Comparison of ENCODE assay signal across 12 cellular contexts in genomic region chr5:17276445-17276844, GRCh38. TPM values are rescaled to one million over a fixed set of nuclear protein-coding genes. Genes with fewer than 3 reads are reported as not detected.
DNase-seq lines count a peak whose midpoint lies in the region; ATAC-seq and TF ChIP-seq lines count a peak whose summit lies in the region.
"Had no signal": no experiment of that assay in that cellular context is flagged by ENCODE, and none has a peak within 500 bp of the region (broad histone marks: within the 10 kb centered on the region; RNA-seq: fewer than 3 reads in every experiment).

No MANE protein-coding gene starts in this region.

- TF ChIP-seq CTCF in GM13977 (IDR thresholded peaks at IDR 0.05; ENCODE audit: extremely low read depth, insufficient read depth, missing control alignments) (no peak), type B pancreatic cell (conservative IDR thresholded peaks at IDR 0.05) (no peak)

- in situ Hi-C loops in GM13977 (cut with MboI; ENCODE audit: low pct_unique_long_range_greater_than_20kb, low sequenced_read_pairs, unreplicated experiment): loop anchor here (10.0 kb wide), 1 partner anchor 62 kb away; the partner anchor contains the start of gene BASP1

- no peak overlapping the region for H3K27ac Mint-ChIP-seq in activated naive CD8-positive, alpha-beta T cell treated with anti-CD3 and anti-CD28 coated beads for 36 hours
- no peak overlapping the region for H3K27ac Mint-ChIP-seq in type B pancreatic cell
- H3K27ac Mint-ChIP-seq: activated CD8-positive, alpha-beta T cell treated with anti-CD3 and anti-CD28 coated beads for 36 hours had no signal

- H3K27me3 Mint-ChIP-seq in activated naive CD8-positive, alpha-beta T cell treated with anti-CD3 and anti-CD28 coated beads for 36 hours: no peaks in the 10 kb centered on the region
- no peaks in the 10 kb centered on the region for H3K27me3 Mint-ChIP-seq in type B pancreatic cell
- H3K27me3 Mint-ChIP-seq: naive thymus-derived CD8-positive, alpha-beta T cell had no signal

- no peaks in the 10 kb centered on the region for H3K9me3 Mint-ChIP-seq in activated naive CD8-positive, alpha-beta T cell treated with anti-CD3 and anti-CD28 coated beads for 36 hours
- H3K9me3 Mint-ChIP-seq in type B pancreatic cell: no peaks in the 10 kb centered on the region
- H3K9me3 Mint-ChIP-seq: activated CD8-positive, alpha-beta T cell treated with anti-CD3 and anti-CD28 coated beads for 36 hours had no signal

- H3K4me1 Mint-ChIP-seq in activated naive CD8-positive, alpha-beta T cell treated with anti-CD3 and anti-CD28 coated beads for 36 hours: no peaks in the 10 kb centered on the region
- peaks cover 4% of the 10 kb centered on the region for H3K4me1 Mint-ChIP-seq in type B pancreatic cell (ENCODE audit: unreplicated experiment)

- H3K4me3 Mint-ChIP-seq in activated naive CD8-positive, alpha-beta T cell treated with anti-CD3 and anti-CD28 coated beads for 36 hours: no peak overlapping the region
- no peak overlapping the region for H3K4me3 Mint-ChIP-seq in type B pancreatic cell
- H3K4me3 Mint-ChIP-seq: activated CD8-positive, alpha-beta T cell treated with anti-CD3 and anti-CD28 coated beads for 36 hours; naive thymus-derived CD8-positive, alpha-beta T cell had no signal

- DNase-seq in GM13977 (ENCODE audit: low spot score): peak; percentile 82
- no peak for DNase-seq in activated naive CD8-positive, alpha-beta T cell treated with anti-CD3 and anti-CD28 coated beads for 36 hours
- no peak for DNase-seq in SIG-M5 (lab: John Stamatoyannopoulos, UW)
- no peak for DNase-seq in SW480 (ENCODE audit: low spot score)
- no peak for DNase-seq in type B pancreatic cell (ENCODE audit: extremely low spot score, unreplicated experiment)
- DNase-seq: activated CD8-positive, alpha-beta T cell treated with anti-CD3 and anti-CD28 coated beads for 36 hours; activated naive CD4-positive, alpha-beta T cell treated with anti-CD3 and anti-CD28 coated beads, Interleukin-2, amount 50 U/mL, for 16 hours; naive thymus-derived CD8-positive, alpha-beta T cell; NCI-H69 had no signal

- ATAC-seq in GM19452 (IDR thresholded peaks at IDR 0.05; ENCODE audit: unreplicated experiment) (peak; percentile 78), HG02852 (IDR thresholded peaks at IDR 0.05; ENCODE audit: unreplicated experiment) (peak; percentile 68), HG03521 (IDR thresholded peaks at IDR 0.05; ENCODE audit: unreplicated experiment) (peak; percentile 67)
- ATAC-seq: activated CD8-positive, alpha-beta T cell treated with anti-CD3 and anti-CD28 coated beads for 36 hours; naive thymus-derived CD8-positive, alpha-beta T cell had no signal

- peaks cover 1% of the 10 kb centered on the region for H3K36me3 Mint-ChIP-seq in activated naive CD8-positive, alpha-beta T cell treated with anti-CD3 and anti-CD28 coated beads for 36 hours
- peaks cover 28% of the 10 kb centered on the region for H3K36me3 Mint-ChIP-seq in type B pancreatic cell
- H3K36me3 Mint-ChIP-seq: naive thymus-derived CD8-positive, alpha-beta T cell had no signal

RNA-seq across cellular contexts. Expression of gene BASP1, which starts 59.0 kb away (rescaled TPM):
- under 1 TPM; 0.66 to 0.85 TPM for total RNA-seq in activated naive CD8-positive, alpha-beta T cell treated with anti-CD3 and anti-CD28 coated beads for 36 hours
- 131 and 197 TPM in 2 replicates for total RNA-seq in type B pancreatic cell (ENCODE audit: low replicate concordance)

Comparison
In these comparisons a context has a peak if more than half of its experiments do, and no peak if none do; other contexts are left out.
1. RNA of gene BASP1, which starts 59.0 kb away (total RNA-seq): 131 to 197 TPM in type B pancreatic cell; 0.66 to 0.85 TPM in activated naive CD8-positive, alpha-beta T cell treated with anti-CD3 and anti-CD28 coated beads for 36 hours; every median in the first group is over 10 times any median in the second.
2. Peak in every context shown above with its lines, with median percentiles within 50 percentile points of each other: ATAC-seq.